9 cellular contexts compared by ENCODE assay signal in the genomic region with DNA sequence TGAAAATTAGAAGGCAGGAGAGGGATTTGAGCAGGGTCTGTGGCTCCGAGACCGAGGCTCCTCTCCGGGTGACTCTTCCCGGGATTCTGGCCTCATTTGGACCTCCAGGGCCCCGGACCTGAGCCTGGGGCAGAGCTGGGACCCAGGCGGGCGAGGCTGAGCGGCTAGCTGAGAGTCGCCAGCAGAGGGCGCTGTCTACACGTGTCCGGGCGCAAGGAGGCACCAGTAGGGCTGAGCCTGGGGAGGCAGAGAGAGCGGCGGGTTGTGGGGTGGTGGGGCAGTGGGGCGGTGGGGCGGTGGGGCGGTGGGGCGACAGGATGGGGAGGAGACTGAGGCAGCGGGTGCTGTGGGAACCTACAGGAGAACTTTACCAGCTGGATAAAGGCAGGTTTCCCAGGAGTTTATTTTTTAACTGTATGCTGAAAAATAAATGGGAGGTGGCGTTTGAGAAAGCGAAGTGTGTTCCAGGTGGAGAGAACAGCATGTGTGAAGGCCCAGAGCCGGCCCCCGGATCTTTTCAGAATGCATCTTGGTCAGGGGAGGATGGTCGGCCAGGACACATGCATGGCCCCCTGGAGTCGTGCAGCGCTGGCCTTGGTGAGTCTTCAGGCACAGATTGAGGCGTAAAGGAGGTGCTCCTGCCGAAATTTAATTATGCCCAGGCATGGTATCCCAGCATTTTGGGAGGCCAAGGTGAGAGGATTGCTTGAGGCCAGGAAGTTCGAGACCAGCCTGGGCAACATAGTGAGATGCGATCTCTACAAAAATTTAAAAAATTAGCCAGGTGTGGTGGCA. TPM values are rescaled to one million over a fixed set of nuclear protein-coding genes. Genes with fewer than 3 reads are reported as not detected.
DNase-seq lines count a peak whose midpoint lies in the region; ATAC-seq and TF ChIP-seq lines count a peak whose summit lies in the region.
"Not testable (repeated sequence)": the region's sequence is repeated elsewhere in the genome, so short reads cannot be mapped to it uniquely, and the experiment has no call there.
"Had no signal": no experiment of that assay in that cellular context is flagged by ENCODE, and none has a peak within 500 bp of the region (broad histone marks: within the 10 kb centered on the region; RNA-seq: fewer than 3 reads in every experiment).

No MANE protein-coding gene starts in this region.

- H3K27ac ChIP-seq in PC-3 (ENCODE audit: low read length); left ventricle myocardium inferior (replicated peaks): not testable (repeated sequence)

- not testable (repeated sequence) for H3K36me3 ChIP-seq in PC-3 (ENCODE audit: low read depth, low read length); left ventricle myocardium inferior

- H3K36me3 Mint-ChIP-seq in activated CD4-positive, alpha-beta memory T cell treated with anti-CD3 and anti-CD28 coated beads, Interleukin-2, amount 10 ng/mL, durations not matched to agents 7 days and 5 days (ENCODE audit: low read depth); activated naive CD8-positive, alpha-beta T cell treated with anti-CD3 and anti-CD28 coated beads, Interleukin-2, amount 50 U/mL, for 24 hours (ENCODE audit: low read depth): not testable (repeated sequence)

- not testable (repeated sequence) for H3K4me2 ChIP-seq in PC-3 (ENCODE audit: low read length)

- H3K9me3 ChIP-seq in PC-3 (ENCODE audit: low read length); left ventricle myocardium inferior (replicated peaks): not testable (repeated sequence)

- not testable (repeated sequence) for DNase-seq in PC-3; activated naive CD8-positive, alpha-beta T cell treated with anti-CD3 and anti-CD28 coated beads, Interleukin-2, amount 50 U/mL, for 24 hours; omental fat pad (ENCODE audit: low spot score)
- peak; percentile 39 for DNase-seq in activated CD4-positive, alpha-beta memory T cell treated with anti-CD3 and anti-CD28 coated beads, Interleukin-2, amount 10 ng/mL, durations not matched to agents 7 days and 5 days
- peak; percentile 22 for DNase-seq in left ventricle myocardium inferior
- DNase-seq in stimulated activated CD8-positive, alpha-beta memory T cell treated with anti-CD3 and anti-CD28 coated beads, Interleukin-4, amount 100 ng/mL, for 24 hours (ENCODE audit: low read depth) = peak; percentile 0

- not testable (repeated sequence) for TF ChIP-seq CTCF in PC-3 (conservative IDR thresholded peaks at IDR 0.05; ENCODE audit: low read depth, low read length); omental fat pad (IDR thresholded peaks at IDR 0.05)
- peak; percentile 12 for TF ChIP-seq CTCF in left ventricle myocardium inferior (IDR thresholded peaks at IDR 0.05; ENCODE audit: borderline replicate concordance)

- intact Hi-C loops in PC-3 (cut with micrococcal nuclease); left ventricle myocardium inferior (cut with micrococcal nuclease): not testable (repeated sequence)

- POLR2A ChIA-PET in PC-3 (lab: Charles Lee; ENCODE audit: unreplicated experiment); activated CD4-positive, alpha-beta memory T cell treated with anti-CD3 and anti-CD28 coated beads, Interleukin-2, amount 10 ng/mL, durations not matched to agents 7 days and 5 days (lab: Charles Lee): not testable (repeated sequence)

- not testable (repeated sequence) for H3K27me3 Mint-ChIP-seq in activated CD4-positive, alpha-beta memory T cell treated with anti-CD3 and anti-CD28 coated beads, Interleukin-2, amount 10 ng/mL, durations not matched to agents 7 days and 5 days; activated naive CD8-positive, alpha-beta T cell treated with anti-CD3 and anti-CD28 coated beads, Interleukin-2, amount 50 U/mL, for 24 hours

- not testable (repeated sequence) for BruUV-seq in PC-3 (replicated peaks; lab: Mats Ljungman, UMichigan)

- H3F3A ChIP-seq in PC-3 (ENCODE audit: low read length, unreplicated experiment) = not testable (repeated sequence)

- H3K9ac ChIP-seq in PC-3 (ENCODE audit: low read length) = not testable (repeated sequence)

- H2AFZ ChIP-seq in PC-3 (ENCODE audit: low read length) = not testable (repeated sequence)

- H3K27ac Mint-ChIP-seq in activated CD4-positive, alpha-beta memory T cell treated with anti-CD3 and anti-CD28 coated beads, Interleukin-2, amount 10 ng/mL, durations not matched to agents 7 days and 5 days; activated naive CD8-positive, alpha-beta T cell treated with anti-CD3 and anti-CD28 coated beads, Interleukin-2, amount 50 U/mL, for 24 hours: not testable (repeated sequence)

- not testable (repeated sequence) for H3K4me3 ChIP-seq in PC-3 (ENCODE audit: low read length); left ventricle myocardium inferior

- H3K79me2 ChIP-seq in PC-3 (ENCODE audit: low read length) = not testable (repeated sequence)

- H3K9me3 Mint-ChIP-seq in activated CD4-positive, alpha-beta memory T cell treated with anti-CD3 and anti-CD28 coated beads, Interleukin-2, amount 10 ng/mL, durations not matched to agents 7 days and 5 days; activated naive CD8-positive, alpha-beta T cell treated with anti-CD3 and anti-CD28 coated beads, Interleukin-2, amount 50 U/mL, for 24 hours: not testable (repeated sequence)

- CTCF ChIA-PET in PC-3 (lab: Charles Lee); activated CD4-positive, alpha-beta memory T cell treated with anti-CD3 and anti-CD28 coated beads, Interleukin-2, amount 10 ng/mL, durations not matched to agents 7 days and 5 days (lab: Charles Lee): not testable (repeated sequence)

- not testable (repeated sequence) for H3K4me3 Mint-ChIP-seq in activated CD4-positive, alpha-beta memory T cell treated with anti-CD3 and anti-CD28 coated beads, Interleukin-2, amount 10 ng/mL, durations not matched to agents 7 days and 5 days; activated naive CD8-positive, alpha-beta T cell treated with anti-CD3 and anti-CD28 coated beads, Interleukin-2, amount 50 U/mL, for 24 hours

- not testable (repeated sequence) for H3K4me1 ChIP-seq in PC-3 (ENCODE audit: insufficient read depth, low read length); left ventricle myocardium inferior

- H3K27me3 ChIP-seq in PC-3 (ENCODE audit: low read length); left ventricle myocardium inferior (ENCODE audit: low read depth): not testable (repeated sequence)

- H3K9me2 ChIP-seq in PC-3 (replicated peaks; ENCODE audit: low read length) = not testable (repeated sequence)

- ATAC-seq in GM19467 (IDR thresholded peaks at IDR 0.05; ENCODE audit: unreplicated experiment) (peak; percentile 59), PC-3 (peak; percentile 93), omental fat pad (ENCODE audit: low FRiP score) (peak; percentile 73)
- peak; percentile 87 for ATAC-seq in activated naive CD8-positive, alpha-beta T cell treated with anti-CD3 and anti-CD28 coated beads, Interleukin-2, amount 50 U/mL, for 24 hours

- H3K4me1 Mint-ChIP-seq in activated CD4-positive, alpha-beta memory T cell treated with anti-CD3 and anti-CD28 coated beads, Interleukin-2, amount 10 ng/mL, durations not matched to agents 7 days and 5 days; activated naive CD8-positive, alpha-beta T cell treated with anti-CD3 and anti-CD28 coated beads, Interleukin-2, amount 50 U/mL, for 24 hours: not testable (repeated sequence)

- not testable (repeated sequence) for H4K20me1 ChIP-seq in PC-3 (ENCODE audit: low read length)

RNA-seq across cellular contexts. Expression of a gene that starts 29.8 kb away (rescaled TPM):
- total RNA-seq in PC-3 (2014; rRNA removed) (not detected in 2 replicates), left ventricle myocardium inferior (1.7 TPM), omental fat pad (10 to 100 TPM in 1 of 4 donors, 1 to 10 TPM in 3; 2.6 to 13.2 (median 6.8) TPM)
- total RNA-seq in activated CD4-positive, alpha-beta memory T cell treated with anti-CD3 and anti-CD28 coated beads, Interleukin-2, amount 10 ng/mL, durations not matched to agents 7 days and 5 days = 10 to 100 TPM; 15.4 to 16.1 TPM

RNA-seq across cellular contexts. Expression of a gene that starts 50.8 kb away (rescaled TPM):
- total RNA-seq in PC-3 (2014; rRNA removed) (not detected in 2 replicates), left ventricle myocardium inferior (1.5 TPM), omental fat pad (1 to 10 TPM; 1.1 to 4.1 (median 2.8) TPM)
- 10 to 100 TPM in 1 of 2 experiments, 1 to 10 TPM in 1; 9.2 to 10.1 TPM for total RNA-seq in activated CD4-positive, alpha-beta memory T cell treated with anti-CD3 and anti-CD28 coated beads, Interleukin-2, amount 10 ng/mL, durations not matched to agents 7 days and 5 days
- total RNA-seq: H1, SJSA1 had no signal
